13 cellular contexts compared by ENCODE assay signal in genomic region chr7:1344981-1345701, GRCh38.
"Had no signal": no experiment of that assay in that cellular context is flagged by ENCODE, and none has a peak within 500 bp of the region (broad histone marks: within the 10 kb centered on the region; RNA-seq: fewer than 3 reads in every experiment).

No MANE protein-coding gene starts in this region.

- H3K27ac Mint-ChIP-seq: naive B cell, nephron had no signal

- ATAC-seq: heart left ventricle, left lung had no signal

- H3K4me3 Mint-ChIP-seq: naive B cell, nephron had no signal

- H3K4me1 Mint-ChIP-seq: naive B cell, nephron had no signal

- H3K9me3 Mint-ChIP-seq: nephron had no signal

- H3K36me3 Mint-ChIP-seq: naive B cell had no signal

- DNase-seq: cortex of kidney; dorsolateral prefrontal cortex; effector CD8-positive, alpha-beta T cell; hippocampal formation; mesendoderm; naive B cell; small intestine; stimulated activated CD4-positive, alpha-beta T cell treated with anti-CD3 and anti-CD28 coated beads, Interleukin-2, amount 100 ng/mL, for 48 hours; stimulated activated naive CD4-positive, alpha-beta T cell treated with Interleukin-2 at 50 U/mL for 16 hours; trophoblast cell had no signal
